13 cellular contexts compared by ENCODE assay signal in genomic region chr6:20953019-20953418, GRCh38.
A peak's percentile ranks its signal among the peaks of the same experiment; 100 is the strongest.
DNase-seq lines count a peak whose midpoint lies in the region; ATAC-seq lines count a peak whose summit lies in the region.
"Had no signal": no experiment of that assay in that cellular context is flagged by ENCODE, and none has a peak within 500 bp of the region (broad histone marks: within the 10 kb centered on the region; RNA-seq: fewer than 3 reads in every experiment).

No MANE protein-coding gene starts in this region.

- no peak overlapping the region for H2BK120ac ChIP-seq in trophoblast cell (ENCODE audit: insufficient read depth, low read length, poor library complexity)

- no peak overlapping the region for H4K91ac ChIP-seq in trophoblast cell (ENCODE audit: low read depth, low read length)

- no peaks in the 10 kb centered on the region for H3K27me3 ChIP-seq in trophoblast cell (ENCODE audit: insufficient read depth, low read length)
- H3K27me3 ChIP-seq: left lung had no signal

- intact Hi-C loops in head of caudate nucleus (cut with DNase I): no loop called here

- no peak for ATAC-seq in left lobe of liver
- ATAC-seq: left lung had no signal

- H3K36me3 ChIP-seq in trophoblast cell (ENCODE audit: control insufficient read depth in 1 of 2, insufficient read depth in 2 of 2, low read length in 2 of 2): no peaks in the 10 kb centered on the region

- H2BK12ac ChIP-seq in trophoblast cell (ENCODE audit: low read length): no peak overlapping the region

- H2AK5ac ChIP-seq in trophoblast cell (ENCODE audit: low read length): no peak overlapping the region

- peaks cover 3% of the 10 kb centered on the region in 2 experiments for H3K4me1 ChIP-seq in trophoblast cell (ENCODE audit: control insufficient read depth in 1 of 2, insufficient read depth in 2 of 2, low read length in 2 of 2)
- H3K4me1 ChIP-seq: left lung had no signal

- no CpG with 5 or more reads among the region's 2 CpGs for WGBS in trophoblast cell (ENCODE audit: extremely low coverage, insufficient coverage, insufficient read length)

- no peak overlapping the region for H3K18ac ChIP-seq in trophoblast cell (ENCODE audit: low read length)

- DNase-seq in NCI-H2107 treated with DMSO at 0.1 percent for 48 hours (lab: John Stamatoyannopoulos, UW; ENCODE audit: unreplicated experiment): peak; percentile 93
- no peak for DNase-seq in NCI-H2107 (lab: John Stamatoyannopoulos, UW)
- DNase-seq in NCI-H1930 (lab: John Stamatoyannopoulos, UW): peak; percentile 86 to 92
- DNase-seq in dermis blood vessel endothelial cell: peak; percentile 91
- DNase-seq in trophoblast cell: no peak
- DNase-seq in left lobe of liver (ENCODE audit: low spot score): no peak
- no peak for DNase-seq in head of caudate nucleus
- no peak for DNase-seq in substantia nigra (lab: John Stamatoyannopoulos, UW)
- DNase-seq: activated CD4-positive, alpha-beta T cell treated with anti-CD3 and anti-CD28 coated beads, Interleukin-2, amount 10 ng/mL, durations not matched to agents 24 days and 14 days; activated gamma-delta T cell treated with Interleukin-2 at 50 U/mL for 16 hours; cerebellar nuclear complex; GDM1; left lung had no signal

- H3K79me1 ChIP-seq in trophoblast cell (ENCODE audit: low read length): peaks cover 3% of the 10 kb centered on the region

- H3K79me2 ChIP-seq in trophoblast cell (ENCODE audit: control insufficient read depth, insufficient read depth, low read length, poor library complexity): no peaks in the 10 kb centered on the region

- H4K12ac ChIP-seq in trophoblast cell (ENCODE audit: low read depth, low read length): no peak overlapping the region

- no peak overlapping the region for H2AFZ ChIP-seq in trophoblast cell (ENCODE audit: insufficient read depth, low read length, poor library complexity)

- H4K8ac ChIP-seq in trophoblast cell (ENCODE audit: low read depth, low read length): no peak overlapping the region

- H3K9ac ChIP-seq in trophoblast cell (ENCODE audit: low read length): no peak overlapping the region

- no peak overlapping the region for H3K4ac ChIP-seq in trophoblast cell (ENCODE audit: low read depth, low read length)

- no peak overlapping the region for H3K4me2 ChIP-seq in trophoblast cell (ENCODE audit: low read length)

- H3K23ac ChIP-seq in trophoblast cell (ENCODE audit: low read length): no peak overlapping the region

- no peaks in the 10 kb centered on the region for H3K9me3 ChIP-seq in trophoblast cell (ENCODE audit: insufficient read depth, low read depth, low read length)
- H3K9me3 ChIP-seq: left lung had no signal

- H3K14ac ChIP-seq in trophoblast cell (ENCODE audit: low read length): no peak overlapping the region

- H3K4me3 ChIP-seq in trophoblast cell (ENCODE audit: low read depth, low read length): no peak overlapping the region
- H3K4me3 ChIP-seq: left lung had no signal

- H2BK5ac ChIP-seq in trophoblast cell (ENCODE audit: low read depth, low read length, poor library complexity): peak overlapping the region; percentile 26

- H3K27ac ChIP-seq in trophoblast cell (ENCODE audit: low read depth, low read length) (no peak overlapping the region), substantia nigra (ENCODE audit: low read depth, low read length, poor library complexity, severe bottlenecking) (no peak overlapping the region)
- H3K27ac ChIP-seq: left lung had no signal

Comparison
In these comparisons a context has a peak if more than half of its experiments do, and no peak if none do; other contexts are left out.
1. DNase-seq: peak in NCI-H2107 treated with DMSO at 0.1 percent for 48 hours (single experiment), NCI-H1930 (2 of 2) and dermis blood vessel endothelial cell (single experiment); none in NCI-H2107 (single experiment), trophoblast cell (0 of 2), left lobe of liver (single experiment), head of caudate nucleus (0 of 42) and substantia nigra (0 of 49).